Comparison of ENCODE assay signal across 30 cellular contexts in the genomic region with DNA sequence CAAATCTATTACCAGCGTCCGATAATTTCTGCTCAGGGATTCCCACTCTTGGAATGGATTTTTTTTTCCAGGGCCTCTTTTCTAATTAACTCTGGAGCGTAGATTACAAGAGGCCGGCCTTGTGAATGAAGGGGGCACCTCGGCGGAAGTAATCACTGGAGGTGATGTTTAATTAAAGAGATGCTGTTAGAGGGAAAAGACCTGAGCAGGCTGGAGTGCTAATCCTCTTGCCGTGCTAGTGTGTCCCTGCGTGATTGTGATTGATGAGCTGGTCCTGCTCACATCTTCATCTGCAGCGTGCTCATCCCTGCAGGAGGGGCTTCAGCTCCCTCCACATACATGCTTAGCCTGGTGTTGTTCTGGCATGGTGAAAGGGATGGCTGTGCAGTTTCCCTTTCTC.
"Had no signal": no experiment of that assay in that cellular context is flagged by ENCODE, and none has a peak within 500 bp of the region (broad histone marks: within the 10 kb centered on the region; RNA-seq: fewer than 3 reads in every experiment).

No MANE protein-coding gene starts in this region.

- H3K4me3 ChIP-seq: ascending aorta, breast epithelium, cardiac muscle cell, colonic mucosa, gastrocnemius medialis, heart left ventricle had no signal

- H3K9me3 ChIP-seq: ascending aorta, breast epithelium, colonic mucosa, gastrocnemius medialis, heart left ventricle had no signal

- H3K27ac ChIP-seq: ascending aorta, breast epithelium, cardiac muscle cell, colonic mucosa, gastrocnemius medialis, heart left ventricle had no signal

- H3K4me1 ChIP-seq: ascending aorta, breast epithelium, colonic mucosa had no signal

- H3K27me3 ChIP-seq: ascending aorta, breast epithelium, cardiac muscle cell, colonic mucosa, gastrocnemius medialis, heart left ventricle had no signal

- ATAC-seq: activated naive CD4-positive, alpha-beta T cell treated with anti-CD3 and anti-CD28 coated beads, Interleukin-2, amount 50 U/mL, for 72 hours; activated T-cell treated with anti-CD3 and anti-CD28 coated beads, Interleukin-2, amount 50 U/mL, for 72 hours; esophagus mucosa; gastrocnemius medialis; heart left ventricle; T-helper 17 cell; WTC11 had no signal

- DNase-seq: activated CD4-positive, alpha-beta memory T cell treated with anti-CD3 and anti-CD28 coated beads, Interleukin-2, amount 10 ng/mL, durations not matched to agents 7 days and 5 days; activated CD4-positive, alpha-beta T cell treated with anti-CD3 and anti-CD28 coated beads for 1 hour; activated CD4-positive, alpha-beta T cell treated with anti-CD3 and anti-CD28 coated beads for 4 hours; activated CD4-positive, alpha-beta T cell treated with anti-CD3 and anti-CD28 coated beads, Interleukin-2, amount 10 ng/mL, durations not matched to agents 7 days and 5 days; activated CD4-positive, alpha-beta T cell treated with anti-CD3 and anti-CD28 coated beads, Interleukin-2, amount 50 U/mL, for 4 hours; activated CD8-positive, alpha-beta memory T cell treated with anti-CD3 and anti-CD28 coated beads, Interleukin-2, amount 50 U/mL, for 48 hours; activated gamma-delta T cell; activated naive CD4-positive, alpha-beta T cell; activated naive CD4-positive, alpha-beta T cell treated with anti-CD3 and anti-CD28 coated beads, Interleukin-2, amount 10 ng/mL, durations not matched to agents 7 days and 5 days; activated naive CD8-positive, alpha-beta T cell treated with anti-CD3 and anti-CD28 coated beads, Interleukin-2, amount 10 ng/mL, durations not matched to agents 7 days and 5 days; activated T-cell treated with anti-CD3 and anti-CD28 coated beads for 4 hours; activated T-cell treated with anti-CD3 and anti-CD28 coated beads, Interleukin-2, amount 50 U/mL, for 24 hours; activated T-cell treated with anti-CD3 and anti-CD28 coated beads, Interleukin-2, amount 50 U/mL, for 72 hours; central memory CD4-positive, alpha-beta T cell; cerebellar nuclear complex; colonic mucosa; effector CD8-positive, alpha-beta T cell; foreskin fibroblast; gastrocnemius medialis; glutamatergic neuron; heart left ventricle; T-helper 1 cell; T-helper 17 cell; T1000 had no signal

- H3K36me3 ChIP-seq: ascending aorta, breast epithelium, cardiac muscle cell, colonic mucosa, gastrocnemius medialis, heart left ventricle had no signal
